In the genomic region with DNA sequence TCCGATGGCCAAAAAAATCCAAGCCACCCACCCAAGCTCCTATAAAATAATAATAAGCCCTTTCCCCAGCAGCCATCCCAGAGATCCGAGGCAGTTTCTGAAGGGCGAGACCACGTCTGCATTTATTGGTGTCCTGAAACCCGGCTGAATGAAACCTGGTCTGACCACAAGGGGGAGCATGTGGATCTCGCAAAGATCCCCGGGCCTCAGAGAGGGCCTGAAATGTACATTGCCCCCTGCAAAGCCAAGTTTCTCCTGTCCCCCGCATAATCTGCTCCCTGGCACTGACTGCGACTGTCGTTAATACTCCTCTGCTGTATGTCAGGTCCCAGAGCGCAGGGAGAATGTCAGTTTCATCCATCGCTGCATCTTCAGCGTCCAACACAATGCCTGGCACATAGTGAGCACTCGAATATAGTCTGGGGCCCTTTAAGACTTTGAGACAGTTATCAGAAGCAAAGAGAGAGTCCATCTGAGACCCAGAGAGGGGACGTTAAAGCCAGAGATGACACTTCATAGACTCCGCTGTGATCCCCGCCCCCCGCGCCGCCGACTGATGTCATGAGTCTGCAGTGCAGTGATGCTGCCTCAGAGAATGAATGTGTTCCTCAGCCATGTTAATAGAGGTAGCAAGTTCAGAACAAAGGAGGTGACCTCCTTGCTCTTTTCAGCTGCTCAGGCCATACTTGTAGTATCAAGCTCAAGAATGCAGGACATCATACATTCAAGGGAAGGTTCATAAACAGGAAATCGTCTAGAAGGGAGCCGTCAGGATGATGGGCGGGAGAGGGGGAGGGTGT, we compare ENCODE assay signal across 8 cellular contexts.
DNase-seq lines count a peak whose midpoint lies in the region; ATAC-seq and TF ChIP-seq lines count a peak whose summit lies in the region.

No MANE protein-coding gene starts in this region.

- no peak for ATAC-seq in HG02970 (IDR thresholded peaks at IDR 0.05; ENCODE audit: low FRiP score, unreplicated experiment)

- peak; percentile 92 for DNase-seq in GM13977 (ENCODE audit: low spot score)
- peak; percentile 72 for DNase-seq in NCI-H345 (lab: John Stamatoyannopoulos, UW)
- DNase-seq in activated CD4-positive, CD25-positive, alpha-beta regulatory T cell treated with anti-CD3 and anti-CD28 coated beads, Interleukin-2, amount 50 U/mL, for 72 hours: peak; percentile 67
- peak; percentile 83 for DNase-seq in cerebellar cortex (ENCODE audit: low spot score)
- peak; percentile 91 for DNase-seq in left kidney (ENCODE audit: low read depth, low spot score)
- peak; percentile 65 for DNase-seq in stimulated activated CD4-positive, alpha-beta T cell treated with anti-CD3 and anti-CD28 coated beads, Interleukin-4, amount 100 ng/mL, for 1 hour

- peak; percentile 88 for TF ChIP-seq CTCF in 22Rv1 (IDR thresholded peaks at IDR 0.05)
- TF ChIP-seq CTCF in GM13977 (IDR thresholded peaks at IDR 0.05; ENCODE audit: extremely low read depth, insufficient read depth, missing control alignments): peak; percentile 80

- no peak overlapping the region for H3K27ac ChIP-seq in 22Rv1

- in situ Hi-C loops in GM13977 (cut with MboI; ENCODE audit: low pct_unique_long_range_greater_than_20kb, low sequenced_read_pairs, unreplicated experiment): loop anchor here (25.0 kb wide), 1 partner anchor 279 kb away; no protein-coding TSS in a partner anchor
